ENCODE assay signal across 20 cellular contexts in the genomic region with DNA sequence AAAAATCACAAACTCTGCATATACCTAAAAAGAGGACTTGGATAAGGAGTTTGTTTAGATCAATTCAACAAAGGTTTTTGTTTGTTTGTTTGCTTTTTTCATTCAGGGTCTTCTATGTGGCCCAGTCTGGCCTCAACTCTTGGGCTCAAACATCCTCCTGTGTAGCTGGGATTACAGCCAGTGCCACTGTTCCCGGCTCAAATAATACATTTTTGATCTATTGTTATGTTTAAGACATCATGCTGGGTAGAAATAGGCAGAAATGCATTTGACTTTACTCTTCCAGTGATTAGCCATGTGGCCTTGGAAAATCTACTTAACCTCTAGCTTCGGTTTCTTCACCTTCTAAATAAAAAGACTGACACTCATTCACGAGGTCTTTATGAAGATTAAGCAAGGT. TPM values are rescaled to one million over a fixed set of nuclear protein-coding genes. Genes with fewer than 3 reads are reported as not detected.
A peak's percentile ranks its signal among the peaks of the same experiment; 100 is the strongest.
DNase-seq lines count a peak whose midpoint lies in the region; ATAC-seq, FAIRE-seq and TF ChIP-seq lines count a peak whose summit lies in the region.
"Had no signal": no experiment of that assay in that cellular context is flagged by ENCODE, and none has a peak within 500 bp of the region (broad histone marks: within the 10 kb centered on the region; RNA-seq: fewer than 3 reads in every experiment).

No MANE protein-coding gene starts in this region.

- H3K23ac ChIP-seq in H9 (ENCODE audit: insufficient read length, low read depth, low read length) (no peak overlapping the region), H1 (ENCODE audit: insufficient read length) (no peak overlapping the region)

- POLR2A ChIA-PET in H1 (lab: Charles Lee; ENCODE audit: partially characterized antibody): interaction anchor here (0.6 to 1.5 kb wide), 3 partner anchors 9 to 11 kb away, joined by 3 to 4 read pairs (median 3); a partner anchor contains a TSS

- H3K4me1 ChIP-seq in GM23338 (ENCODE audit: insufficient read depth): peaks cover 69% of the 10 kb centered on the region
- peaks cover 12% of the 10 kb centered on the region for H3K4me1 ChIP-seq in H9 (ENCODE audit: insufficient read depth, low read length)
- H3K4me1 ChIP-seq in H1 (replicated peaks in 1 of 4; ENCODE audit: control insufficient read depth in 3 of 4, insufficient read depth in 4 of 4, low read length in 3 of 4): peaks cover 4 to 25% (median 10%) of the 10 kb centered on the region in 4 experiments
- H3K4me1 ChIP-seq in psoas muscle: peaks cover 33% of the 10 kb centered on the region
- H3K4me1 ChIP-seq: SJCRH30 had no signal

- H2BK20ac ChIP-seq in H9 (ENCODE audit: low read depth, low read length, poor library complexity, severe bottlenecking) (no peak overlapping the region), H1 (ENCODE audit: low read length) (no peak overlapping the region)

- ATAC-seq in GM23338 (peak; percentile 51), psoas muscle (peak in 2 of 4 donors; percentile 29 to 42)

- H2BK15ac ChIP-seq in H9 (ENCODE audit: low read depth, low read length) (no peak overlapping the region), H1 (ENCODE audit: low read length) (no peak overlapping the region)

- H3K9ac ChIP-seq in H9 (ENCODE audit: extremely low read depth, insufficient read length, low read length) (no peak overlapping the region), H1 (replicated peaks in 1 of 4; ENCODE audit: extremely low read depth in 1 of 4, low read depth in 3 of 4, low read length in 3 of 4) (no peak overlapping the region)

- H3K27me3 Mint-ChIP-seq in GM23338 (ENCODE audit: insufficient read depth, low read depth, poor library complexity): peaks cover 6% of the 10 kb centered on the region
- H3K27me3 Mint-ChIP-seq in H9 (ENCODE audit: low read depth): no peaks in the 10 kb centered on the region
- no peaks in the 10 kb centered on the region for H3K27me3 Mint-ChIP-seq in activated naive CD4-positive, alpha-beta T cell treated with anti-CD3 and anti-CD28 coated beads, Interleukin-2, amount 10 ng/mL, durations not matched to agents 7 days and 5 days
- H3K27me3 Mint-ChIP-seq: CD4-positive, alpha-beta T cell had no signal

- TF ChIP-seq CTCF in GM23338 (conservative IDR thresholded peaks at IDR 0.05; ENCODE audit: low read depth in 2 of 2) (no peak), H9 (conservative IDR thresholded peaks at IDR 0.05) (no peak), H1 (IDR thresholded peaks at IDR 0.05; ENCODE audit: control extremely low read depth in 1 of 3, insufficient read depth in 1 of 3, low read depth in 1 of 3, low read length in 3 of 3) (no peak), psoas muscle (IDR thresholded peaks at IDR 0.05) (no peak)

- H3K4ac ChIP-seq in H9 (ENCODE audit: low read depth, low read length): no peak overlapping the region
- H3K4ac ChIP-seq in H1 (replicated peaks; ENCODE audit: insufficient read length, low read depth, low read length): no peak overlapping the region

- H2AFZ ChIP-seq in GM23338: no peak overlapping the region
- H2AFZ ChIP-seq in H9 (ENCODE audit: low read length): no peak overlapping the region
- H2AFZ ChIP-seq in H1 (ENCODE audit: low read length): no peak overlapping the region

- TF ChIP-seq EP300 in H1 (IDR thresholded peaks at IDR 0.05; ENCODE audit: borderline replicate concordance in 1 of 2, low read depth in 2 of 2, low read length in 2 of 2): no peak

- TF ChIP-seq RAD21 in H1 (IDR thresholded peaks at IDR 0.05 in 1 of 2, conservative IDR thresholded peaks at IDR 0.05 in 1 of 2; ENCODE audit: low read depth in 2 of 2, low read length in 2 of 2): no peak

- H3K27ac Mint-ChIP-seq in GM23338 (0 out of 2 replicates have a peak overlapping the region, but pooled peaks have one; percentile 42), H9 (peak overlapping the region in 2 of 3 experiments; percentile 24 to 59; a peak in 5 of 7 replicates)
- H3K27ac Mint-ChIP-seq in activated naive CD4-positive, alpha-beta T cell treated with anti-CD3 and anti-CD28 coated beads, Interleukin-2, amount 10 ng/mL, durations not matched to agents 7 days and 5 days: no peak overlapping the region
- H3K27ac Mint-ChIP-seq: CD4-positive, alpha-beta T cell had no signal

- H3K4me3 ChIP-seq in GM23338 (no peak overlapping the region), H1 (ENCODE audit: extremely low read depth in 1 of 4, insufficient read depth in 2 of 4, low read depth in 3 of 4, low read length in 4 of 4) (no peak overlapping the region), psoas muscle (no peak overlapping the region)
- H3K4me3 ChIP-seq: SJCRH30 had no signal

- TF ChIP-seq POLR2A in H1 (IDR thresholded peaks at IDR 0.05; ENCODE audit: control extremely low read depth in 1 of 2, low read depth in 2 of 2, low read length in 2 of 2): no peak

- H3K79me2 ChIP-seq in GM23338 (replicated peaks; ENCODE audit: insufficient read depth): peaks cover 94% of the 10 kb centered on the region
- H3K79me2 ChIP-seq in H9 (ENCODE audit: insufficient read depth, low read length): peaks cover 2% of the 10 kb centered on the region; the same call in 1 of the 2 replicates
- peaks cover 0 to 50% of the 10 kb centered on the region in 2 experiments; a peak in 2 of 4 replicates for H3K79me2 ChIP-seq in H1 (ENCODE audit: control insufficient read depth in 1 of 2, insufficient read depth in 2 of 2, low read length in 2 of 2)

- H3K79me1 ChIP-seq in H9 (ENCODE audit: insufficient read depth, low read depth, low read length, poor library complexity, severe bottlenecking) (no peaks in the 10 kb centered on the region), H1 (ENCODE audit: low read depth, low read length) (no peaks in the 10 kb centered on the region; the same call in 1 of the 2 replicates)

- no peak overlapping the region for H4K5ac ChIP-seq in H9 (ENCODE audit: insufficient read length, low read depth, low read length)
- H4K5ac ChIP-seq in H1 (ENCODE audit: insufficient read length, low read depth, low read length): no peak overlapping the region

- H3K56ac ChIP-seq in H9 (ENCODE audit: insufficient read length, low read depth, low read length): no peak overlapping the region
- H3K56ac ChIP-seq in H1 (replicated peaks; ENCODE audit: insufficient read length, low read depth, low read length): no peak overlapping the region

- no peaks in the 10 kb centered on the region for H3K9me2 ChIP-seq in GM23338 (ENCODE audit: insufficient read depth)

- no peaks in the 10 kb centered on the region for H3K23me2 ChIP-seq in H9 (ENCODE audit: insufficient read length, low read depth, low read length, poor library complexity, severe bottlenecking)
- no peaks in the 10 kb centered on the region for H3K23me2 ChIP-seq in H1 (ENCODE audit: low read depth, low read length)

- H3K9me3 Mint-ChIP-seq in GM23338 (no peaks in the 10 kb centered on the region; the same call in 2 of the 3 replicates), H9 (no peaks in the 10 kb centered on the region; a peak in 1 of 5 replicates)
- H3K9me3 Mint-ChIP-seq in activated naive CD4-positive, alpha-beta T cell treated with anti-CD3 and anti-CD28 coated beads, Interleukin-2, amount 10 ng/mL, durations not matched to agents 7 days and 5 days: peaks cover 2% of the 10 kb centered on the region
- H3K9me3 Mint-ChIP-seq: CD4-positive, alpha-beta T cell had no signal

- H4K20me1 ChIP-seq in GM23338 (replicated peaks; ENCODE audit: insufficient read depth): no peaks in the 10 kb centered on the region
- H4K20me1 ChIP-seq in H9 (ENCODE audit: control insufficient read depth, insufficient read depth, insufficient read length): no peaks in the 10 kb centered on the region
- H4K20me1 ChIP-seq in H1 (replicated peaks in 1 of 2; ENCODE audit: control insufficient read depth in 1 of 2, insufficient read depth in 2 of 2, low read length in 2 of 2): peaks cover 0 to 2% of the 10 kb centered on the region in 2 experiments

- peak overlapping the region; percentile 56; the same call in 1 of the 2 replicates for H3K27ac ChIP-seq in GM23338 (ENCODE audit: low read depth)
- H3K27ac ChIP-seq in H9 (ENCODE audit: insufficient read length, low read depth, low read length): no peak overlapping the region
- no peak overlapping the region for H3K27ac ChIP-seq in H1 (ENCODE audit: low read depth, low read length)
- H3K27ac ChIP-seq in psoas muscle: peak overlapping the region; percentile 26
- H3K27ac ChIP-seq: HL-60, SJCRH30 had no signal

- H4K91ac ChIP-seq in H9 (ENCODE audit: insufficient read length, low read depth, low read length) (no peak overlapping the region), H1 (replicated peaks; ENCODE audit: insufficient read length, low read length) (no peak overlapping the region)

- no peak overlapping the region for H4K8ac ChIP-seq in H9 (replicated peaks; ENCODE audit: insufficient read length, low read depth, low read length)
- no peak overlapping the region for H4K8ac ChIP-seq in H1 (ENCODE audit: extremely low read depth, insufficient read depth, low read length)

- no CpG with 5 or more reads among the region's 3 CpGs for WGBS in H9 (ENCODE audit: extremely low coverage, insufficient read length, low lambda C conversion rate)
- WGBS in H1 (ENCODE audit: extremely low coverage in 1 of 2, insufficient coverage in 1 of 2, insufficient read length in 1 of 2, insufficient replicate concordance in 2 of 2, low coverage in 1 of 2, low lambda C conversion rate in 2 of 2, missing lambda C conversion rate in 1 of 2), 2 experiments: 58% methylated on average over 3 of the region's 3 CpGs; no CpG with 5 or more reads in 1 of the 2 experiments
- 43 to 57% (median 54%) methylated on average over 3 of the region's 3 CpGs for WGBS in psoas muscle, 3 donors

- H3K36me3 Mint-ChIP-seq in GM23338 (ENCODE audit: low read depth) (peaks cover 13% of the 10 kb centered on the region; the same call in 2 of the 3 replicates), H9 (ENCODE audit: insufficient read depth in 1 of 3, low read depth in 3 of 3) (peaks cover 2 to 8% (median 3%) of the 10 kb centered on the region in 3 experiments; a peak in 6 of 7 replicates)
- H3K36me3 Mint-ChIP-seq in activated naive CD4-positive, alpha-beta T cell treated with anti-CD3 and anti-CD28 coated beads, Interleukin-2, amount 10 ng/mL, durations not matched to agents 7 days and 5 days: peaks cover 12% of the 10 kb centered on the region

- H3K4me2 ChIP-seq in GM23338 (peak overlapping the region; percentile 23), H9 (ENCODE audit: insufficient read depth, insufficient read length, low read length) (no peak overlapping the region), H1 (ENCODE audit: insufficient read depth in 1 of 2, low read depth in 2 of 2, low read length in 2 of 2) (no peak overlapping the region)

- intact Hi-C loops in psoas muscle (cut with DNase I): loop anchor here in 1 of 2 donors (5.0 kb wide), 1 partner anchor 66 kb away; no protein-coding TSS in a partner anchor

- H2AK5ac ChIP-seq in H9 (ENCODE audit: insufficient read length, low read length): no peak overlapping the region
- no peak overlapping the region for H2AK5ac ChIP-seq in H1 (ENCODE audit: low read depth, low read length)

- H2BK12ac ChIP-seq in H9 (ENCODE audit: insufficient read length, low read depth, low read length): no peak overlapping the region
- no peak overlapping the region for H2BK12ac ChIP-seq in H1 (ENCODE audit: low read depth, low read length)

- H3K4me1 Mint-ChIP-seq in GM23338 (peaks cover 72% of the 10 kb centered on the region), H9 (peaks cover 59 to 70% of the 10 kb centered on the region in 2 experiments)
- H3K4me1 Mint-ChIP-seq in activated naive CD4-positive, alpha-beta T cell treated with anti-CD3 and anti-CD28 coated beads, Interleukin-2, amount 10 ng/mL, durations not matched to agents 7 days and 5 days: peaks cover 48% of the 10 kb centered on the region

- H3K4me3 Mint-ChIP-seq in GM23338 (0 out of 3 replicates have a peak overlapping the region, but pooled peaks have one; percentile 5), H9 (peak overlapping the region in 1 of 2 experiments; percentile 23; a peak in 1 of 5 replicates)
- H3K4me3 Mint-ChIP-seq in activated naive CD4-positive, alpha-beta T cell treated with anti-CD3 and anti-CD28 coated beads, Interleukin-2, amount 10 ng/mL, durations not matched to agents 7 days and 5 days: no peak overlapping the region
- H3K4me3 Mint-ChIP-seq: CD4-positive, alpha-beta T cell had no signal

- no peaks in the 10 kb centered on the region for H3F3A ChIP-seq in GM23338 (replicated peaks; ENCODE audit: low read depth)

- CTCF ChIA-PET in H1 (lab: Charles Lee; ENCODE audit: partially characterized antibody): interaction anchor here (0.7 to 1.7 kb wide), 4 partner anchors 8 to 99 kb away, joined by 4 to 9 read pairs (median 4); a partner anchor contains a TSS
- CTCF ChIA-PET in activated naive CD4-positive, alpha-beta T cell treated with anti-CD3 and anti-CD28 coated beads, Interleukin-2, amount 10 ng/mL, durations not matched to agents 7 days and 5 days (lab: Charles Lee): no interaction called here

- DNase-seq in GM23338 (ENCODE audit: low spot score): peak; percentile 47
- DNase-seq in H9: no peak
- DNase-seq in H1 (ENCODE audit: low read depth in 1 of 2, low spot score in 2 of 2): no peak
- no peak for DNase-seq in psoas muscle
- no peak for DNase-seq in foreskin melanocyte
- DNase-seq in activated naive CD4-positive, alpha-beta T cell treated with anti-CD3 and anti-CD28 coated beads, Interleukin-2, amount 10 ng/mL, durations not matched to agents 7 days and 5 days: no peak
- DNase-seq in ecto neural progenitor cell (ENCODE audit: low spot score): no peak
- DNase-seq: CD4-positive, alpha-beta T cell; COR-L47; DMS79; H7; KG1; NCI-H1105; NCI-H2081; NCI-H2171 treated with DMSO at 0.1 percent for 48 hours; NCI-H446 treated with DMSO at 0.1 percent for 48 hours; NCI-H526 treated with DMSO at 0.1 percent for 48 hours; SJCRH30 had no signal

- H3K36me3 ChIP-seq in GM23338 (ENCODE audit: insufficient read depth) (no peaks in the 10 kb centered on the region), H1 (ENCODE audit: control insufficient read depth in 2 of 4, insufficient read depth in 4 of 4, low read length in 3 of 4) (no peaks in the 10 kb centered on the region), psoas muscle (ENCODE audit: insufficient read depth in 1 of 2, low read depth in 1 of 2) (no peaks in the 10 kb centered on the region)
- H3K36me3 ChIP-seq: SJCRH30 had no signal

- H3K27me3 ChIP-seq in GM23338 (ENCODE audit: insufficient read depth) (no peaks in the 10 kb centered on the region), H9 (ENCODE audit: insufficient read depth, low read length) (no peaks in the 10 kb centered on the region), H1 (replicated peaks in 1 of 4; ENCODE audit: control insufficient read depth in 3 of 4, extremely low read depth in 1 of 4, insufficient read depth in 3 of 4, low read length in 3 of 4) (no peaks in the 10 kb centered on the region), psoas muscle (ENCODE audit: insufficient read depth in 3 of 3, low read length in 2 of 3) (no peaks in the 10 kb centered on the region)
- H3K27me3 ChIP-seq: SJCRH30 had no signal

- H3T11ph ChIP-seq in H9 (ENCODE audit: low read length): no peak overlapping the region

- H2BK120ac ChIP-seq in H9 (ENCODE audit: low read depth, low read length, poor library complexity, severe bottlenecking) (no peak overlapping the region), H1 (replicated peaks; ENCODE audit: low read depth, low read length) (no peak overlapping the region)

- H3K18ac ChIP-seq in H9 (ENCODE audit: insufficient read length, low read depth, low read length) (no peak overlapping the region), H1 (ENCODE audit: extremely low read depth, low read length) (no peak overlapping the region)

- peak; percentile 39 for FAIRE-seq in H1 (lab: Jason Lieb, UNC)
- FAIRE-seq: RCC 7860 had no signal

- no peak overlapping the region for H3K14ac ChIP-seq in H9 (ENCODE audit: insufficient read depth, low read length)
- H3K14ac ChIP-seq in H1 (ENCODE audit: insufficient read length): no peak overlapping the region

- no peaks in the 10 kb centered on the region for H3K9me3 ChIP-seq in H9 (ENCODE audit: control insufficient read depth, low read depth, low read length)
- no peaks in the 10 kb centered on the region for H3K9me3 ChIP-seq in H1 (ENCODE audit: insufficient read depth in 2 of 2, low read depth in 1 of 2, low read length in 1 of 2)
- H3K9me3 ChIP-seq in psoas muscle: no peaks in the 10 kb centered on the region
- H3K9me3 ChIP-seq: SJCRH30 had no signal

- no peak overlapping the region for H2BK5ac ChIP-seq in H9 (ENCODE audit: insufficient read length, low read length)
- H2BK5ac ChIP-seq in H1 (ENCODE audit: low read depth, low read length): no peak overlapping the region

RNA-seq across cellular contexts. Expression of a gene that starts 11.5 kb away (rescaled TPM):
- total RNA-seq in GM23338 (2014; rRNA removed; shearing (Covaris generic)): 26.3 and 27.0 TPM in 2 replicates
- 31.1 and 33.2 TPM in 2 replicates for polyA plus RNA-seq in GM23338 (2016; fragmentation: Nextera tagmentation; extraction: Ambion mirVana)
- 17.7 and 18.9 TPM in 2 replicates for total RNA-seq in H9 (2021)
- 42.2 and 44.1 TPM in 2 replicates for total RNA-seq in H1 (2021; fragmentation: NEBNext Ultra II Directional; extraction: Animal tissue kit (Norgen Biotek cat#: 25700))
- 6.7 and 11.0 TPM in 2 replicates for polyA plus RNA-seq in H1 (2011; rRNA removed)
- polyA plus RNA-seq in H1 (2011; cell fraction: cytosol; rRNA removed): 14.2 TPM
- polyA plus RNA-seq in H1 (2011; cell fraction: nucleus; rRNA removed): 10.1 TPM
- polyA plus RNA-seq in H1 (2012, experiment 1 of 2): 18.1 to 22.4 TPM (median 20.9 TPM) in 4 replicates
- polyA plus RNA-seq in H1 (2012, experiment 2 of 2): 1.7 TPM
- polyA plus RNA-seq in H1 (2013, experiment 1 of 2): 17.1 TPM
- 15.5 TPM for polyA plus RNA-seq in H1 (2013, experiment 2 of 2)
- polyA minus RNA-seq in H1 (2011; rRNA and poly(A)+ RNA removed): 54.7 and 71.0 TPM in 2 replicates
- 16.1 TPM for polyA minus RNA-seq in H1 (2011; cell fraction: cytosol; rRNA and poly(A)+ RNA removed)
- polyA minus RNA-seq in H1 (2011; cell fraction: nucleus; rRNA and poly(A)+ RNA removed): 31.7 TPM
- 100 to 1,000 TPM in 1 of 4 donors, 10 to 100 TPM in 3; 32.1 to 102 (median 46.3) TPM for total RNA-seq in psoas muscle
- 100 to 1,000 TPM in 1 of 3 donors, 10 to 100 TPM in 1, 1 to 10 TPM in 1; 6.4 to 127 (median 64.0) TPM for polyA plus RNA-seq in psoas muscle

Comparison
In these comparisons a context has a peak if more than half of its experiments do, and no peak if none do; other contexts are left out.
1. H3K27ac ChIP-seq: peak in GM23338 (single experiment) and psoas muscle (single experiment); none in H9 (single experiment) and H1 (single experiment).